9 cellular contexts compared by ENCODE assay signal in the genomic region with DNA sequence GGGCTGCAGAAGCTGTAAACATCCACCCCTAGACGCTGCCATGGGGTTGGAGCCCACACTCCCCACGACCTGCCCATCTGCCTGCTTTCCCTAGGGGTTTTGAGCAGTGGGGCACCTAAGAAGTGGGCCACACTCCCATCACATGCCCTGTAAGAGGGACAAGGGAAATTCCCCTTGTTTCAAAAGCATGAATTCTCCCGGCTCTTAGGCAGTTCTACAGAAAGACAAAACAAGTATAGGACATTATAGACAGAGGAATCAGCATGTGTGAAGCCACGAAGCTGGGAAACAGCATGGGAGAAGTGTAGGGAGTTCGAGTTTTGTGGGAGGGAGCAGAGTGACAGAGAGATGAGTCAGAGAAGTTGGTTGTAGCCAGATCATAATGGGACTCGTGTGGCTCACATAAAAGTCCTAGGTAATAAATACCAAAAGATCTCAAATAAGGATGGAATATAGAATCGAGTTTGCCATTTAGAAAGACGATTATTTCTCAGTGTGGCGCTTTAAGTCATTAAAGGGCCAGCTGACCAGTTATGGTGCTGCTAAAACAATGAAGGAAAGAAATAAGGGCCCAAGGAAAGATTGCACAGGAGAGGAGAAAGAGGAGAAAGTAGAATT. TPM values are rescaled to one million over a fixed set of nuclear protein-coding genes. Genes with fewer than 3 reads are reported as not detected.
DNase-seq lines count a peak whose midpoint lies in the region; ATAC-seq and TF ChIP-seq lines count a peak whose summit lies in the region.
"Had no signal": no experiment of that assay in that cellular context is flagged by ENCODE, and none has a peak within 500 bp of the region (broad histone marks: within the 10 kb centered on the region; RNA-seq: fewer than 3 reads in every experiment).

No MANE protein-coding gene starts in this region.

- H2AFZ ChIP-seq in IMR-90 (replicated peaks; ENCODE audit: low read length, poor library complexity) (peak overlapping the region; percentile 64), mesenchymal stem cell (ENCODE audit: low read depth, low read length) (no peak overlapping the region)

- no peak for TF ChIP-seq POLR2A in IMR-90 (IDR thresholded peaks at IDR 0.05; ENCODE audit: low read depth, low read length)

- POLR2A ChIA-PET in IMR-90 (lab: Charles Lee; ENCODE audit: unreplicated experiment): no interaction called here

- peak overlapping the region; percentile 40; the same call in 1 of the 2 replicates for H3K14ac ChIP-seq in IMR-90 (replicated peaks; ENCODE audit: low read depth, low read length)
- no peak overlapping the region for H3K14ac ChIP-seq in mesenchymal stem cell (ENCODE audit: low read length in 2 of 2)

- no peak overlapping the region for H3K4me3 Mint-ChIP-seq in brain

- peak overlapping the region; percentile 36; the same call in 1 of the 2 replicates for H3K18ac ChIP-seq in IMR-90 (ENCODE audit: low read depth, low read length)
- peak overlapping the region; percentile 72 to 94 for H3K18ac ChIP-seq in mesenchymal stem cell (ENCODE audit: low read depth in 1 of 2, low read length in 2 of 2)

- no peak overlapping the region for H3K23ac ChIP-seq in IMR-90 (ENCODE audit: low read depth, low read length)
- H3K23ac ChIP-seq in mesenchymal stem cell (ENCODE audit: low read length in 2 of 2): no peak overlapping the region

- H2BK5ac ChIP-seq in IMR-90 (ENCODE audit: low read depth, low read length, poor library complexity, severe bottlenecking): peak overlapping the region; percentile 72
- no peak overlapping the region for H2BK5ac ChIP-seq in mesenchymal stem cell (ENCODE audit: low read depth, low read length, poor library complexity, severe bottlenecking)

- in situ Hi-C loops in Caki2 (cut with HindIII; ENCODE audit: low pct_unique_long_range_greater_than_20kb, low sequenced_read_pairs) (no loop called here), IMR-90 (cut with MboI; ENCODE audit: low sequenced_read_pairs) (no loop called here)

- no peak overlapping the region for H2AK5ac ChIP-seq in IMR-90 (ENCODE audit: low read depth, low read length)
- no peak overlapping the region for H2AK5ac ChIP-seq in mesenchymal stem cell (ENCODE audit: low read length, severe bottlenecking)

- BruUV-seq in IMR-90 (replicated peaks; lab: Mats Ljungman, UMichigan): no TSS peak

- peak overlapping the region in 4 of 5 experiments; percentile 1 to 45 (median 12) for H3K27ac Mint-ChIP-seq in brain

- WGBS in IMR-90 (ENCODE audit: extremely low coverage in 2 of 2, insufficient read length in 1 of 2), 2 experiments: 31% methylated on average over 3 of the region's 9 CpGs; no CpG with 5 or more reads in 1 of the 2 experiments
- WGBS in mesenchymal stem cell: 13% methylated on average over 7 of the region's 9 CpGs

- H2BK20ac ChIP-seq in IMR-90 (ENCODE audit: low read depth, low read length): no peak overlapping the region; the same call in 1 of the 2 replicates

- H3K9me3 Mint-ChIP-seq in brain: peaks cover 0 to 4% (median 0%) of the 10 kb centered on the region in 5 experiments

- H2BK120ac ChIP-seq in IMR-90 (ENCODE audit: low read depth, low read length) (peak overlapping the region; percentile 72), mesenchymal stem cell (ENCODE audit: low read depth, low read length) (no peak overlapping the region)

- H3K4me1 ChIP-seq in IMR-90 (ENCODE audit: control insufficient read depth, insufficient read depth, low read length): peaks cover 9% of the 10 kb centered on the region; the same call in 1 of the 2 replicates
- H3K4me1 ChIP-seq in mesenchymal stem cell (ENCODE audit: control insufficient read depth, insufficient read depth, low read depth, low read length): peaks cover 7% of the 10 kb centered on the region

- peak overlapping the region; percentile 10 for H2AK9ac ChIP-seq in IMR-90 (replicated peaks; ENCODE audit: low read depth, low read length, poor library complexity)

- dilution Hi-C loops in IMR-90 (cut with HindIII; ENCODE audit: low sequenced_read_pairs, unreplicated experiment): no loop called here

- H2BK12ac ChIP-seq in mesenchymal stem cell (ENCODE audit: low read length in 2 of 2): peak overlapping the region in 1 of 2 experiments; percentile 63

- CTCF ChIA-PET in IMR-90 (lab: Yijun Ruan, JAX): no interaction called here

- peak; percentile 75 for DNase-seq in Caki2 (ENCODE audit: low read depth)
- DNase-seq in IMR-90: peak; percentile 85
- peak; percentile 86 for DNase-seq in mesenchymal stem cell
- no peak for DNase-seq in left lobe of liver (ENCODE audit: low spot score)
- DNase-seq: NCI-H1436 treated with DMSO at 0.1 percent for 48 hours had no signal

- no peaks in the 10 kb centered on the region for H4K20me1 ChIP-seq in IMR-90 (ENCODE audit: insufficient read depth, low read length)

- TF ChIP-seq CTCF in IMR-90 (conservative IDR thresholded peaks at IDR 0.05; ENCODE audit: low read depth, low read length) (no peak), brain (conservative IDR thresholded peaks at IDR 0.05) (no peak)

- H3K4ac ChIP-seq in IMR-90 (ENCODE audit: low read depth, low read length) (peak overlapping the region; percentile 55), mesenchymal stem cell (ENCODE audit: low read depth in 1 of 2, low read length in 2 of 2) (no peak overlapping the region)

- no peak overlapping the region; the same call in 1 of the 2 replicates for H4K91ac ChIP-seq in IMR-90 (ENCODE audit: insufficient read depth, low read depth, low read length)
- peak overlapping the region; percentile 52 for H4K91ac ChIP-seq in mesenchymal stem cell (ENCODE audit: low read length)

- no peak overlapping the region; the same call in 1 of the 2 replicates for H3K56ac ChIP-seq in IMR-90 (ENCODE audit: extremely low read depth, insufficient read depth, low read length)

- peaks cover 21% of the 10 kb centered on the region for H3K4me1 Mint-ChIP-seq in brain

- H3K27ac ChIP-seq in IMR-90 (ENCODE audit: insufficient read depth, low read length) (peak overlapping the region; percentile 62), mesenchymal stem cell (ENCODE audit: low read length, poor library complexity, severe bottlenecking) (peak overlapping the region; percentile 92)

- peak overlapping the region; percentile 36; the same call in 1 of the 2 replicates for H4K5ac ChIP-seq in IMR-90 (ENCODE audit: low read depth, low read length)

- H4K8ac ChIP-seq in IMR-90 (ENCODE audit: low read depth in 2 of 2, low read length in 2 of 2): peak overlapping the region in 1 of 2 experiments; percentile 28; a peak in 1 of 4 replicates
- H4K8ac ChIP-seq in mesenchymal stem cell (ENCODE audit: low read length): peak overlapping the region; percentile 23

- H3K36me3 ChIP-seq in IMR-90 (ENCODE audit: control insufficient read depth, insufficient read depth, low read length) (no peaks in the 10 kb centered on the region), mesenchymal stem cell (ENCODE audit: control insufficient read depth in 1 of 2, insufficient read depth in 2 of 2, low read depth in 1 of 2, low read length in 2 of 2) (no peaks in the 10 kb centered on the region)

- H3K36me3 Mint-ChIP-seq in brain: peaks cover 32% of the 10 kb centered on the region

- intact Hi-C loops in IMR-90 (cut with micrococcal nuclease): no loop called here

- ATAC-seq in IMR-90 (ENCODE audit: low read depth): peak; percentile 92
- no peak for ATAC-seq in HG03095 (IDR thresholded peaks at IDR 0.05; ENCODE audit: unreplicated experiment)
- no peak for ATAC-seq in left lobe of liver
- no peak for ATAC-seq in HG02885 (IDR thresholded peaks at IDR 0.05; ENCODE audit: poor library complexity, unreplicated experiment)
- ATAC-seq in GM18520 (IDR thresholded peaks at IDR 0.05; ENCODE audit: unreplicated experiment): no peak

- no peak for TF ChIP-seq RAD21 in IMR-90 (IDR thresholded peaks at IDR 0.05; ENCODE audit: low read length)

- H3K4me2 ChIP-seq in IMR-90 (ENCODE audit: low read depth, low read length): peak overlapping the region; percentile 62
- no peak overlapping the region for H3K4me2 ChIP-seq in mesenchymal stem cell (ENCODE audit: low read length, poor library complexity, severe bottlenecking)

- H3K27me3 ChIP-seq in IMR-90 (ENCODE audit: control insufficient read depth, insufficient read depth, low read length) (no peaks in the 10 kb centered on the region), mesenchymal stem cell (ENCODE audit: control insufficient read depth in 1 of 2, insufficient read depth in 1 of 2, low read length in 2 of 2) (no peaks in the 10 kb centered on the region)

- no peak overlapping the region for H3K4me3 ChIP-seq in IMR-90 (ENCODE audit: insufficient read depth, low read depth, low read length)
- H3K4me3 ChIP-seq in mesenchymal stem cell (ENCODE audit: insufficient read depth in 1 of 2, low read depth in 1 of 2, low read length in 2 of 2): no peak overlapping the region

- no peaks in the 10 kb centered on the region for H3K27me3 Mint-ChIP-seq in brain

- no peaks in the 10 kb centered on the region for H3K9me3 ChIP-seq in IMR-90 (ENCODE audit: control insufficient read depth, insufficient read depth, low read length)
- H3K9me3 ChIP-seq in mesenchymal stem cell (ENCODE audit: control insufficient read depth, low read length): no peaks in the 10 kb centered on the region

- no peaks in the 10 kb centered on the region for H3K9me1 ChIP-seq in IMR-90 (ENCODE audit: insufficient read depth, low read length)

- H3K9ac ChIP-seq in IMR-90 (ENCODE audit: low read depth, low read length): no peak overlapping the region
- H3K9ac ChIP-seq in mesenchymal stem cell (ENCODE audit: low read length): peak overlapping the region; percentile 54

- H3K79me1 ChIP-seq in IMR-90 (ENCODE audit: low read depth in 1 of 2, low read length in 2 of 2): 0 out of 4 replicates have a peak, but pooled peaks cover 0 to 3% of the 10 kb centered on the region in 2 experiments
- peaks cover 2% of the 10 kb centered on the region for H3K79me1 ChIP-seq in mesenchymal stem cell (replicated peaks; ENCODE audit: low read length, poor library complexity, severe bottlenecking)

- H2BK15ac ChIP-seq in IMR-90 (ENCODE audit: low read depth, low read length) (no peak overlapping the region), mesenchymal stem cell (ENCODE audit: low read depth, poor library complexity, severe bottlenecking) (no peak overlapping the region)

RNA-seq across cellular contexts. Expression of a gene that starts 23.9 kb away (rescaled TPM):
- 21.3 and 24.8 TPM in 2 replicates for total RNA-seq in Caki2 (2014; rRNA removed; shearing (Covaris generic); ENCODE audit: low replicate concordance)
- total RNA-seq in IMR-90 (2012; rRNA removed): 9.0 and 11.4 TPM in 2 replicates
- polyA plus RNA-seq in IMR-90 (2012; rRNA removed): 14.2 and 15.2 TPM in 2 replicates
- 3.4 and 3.9 TPM in 2 replicates for polyA plus RNA-seq in IMR-90 (2012; cell fraction: cytosol; rRNA removed)
- polyA plus RNA-seq in IMR-90 (2012; cell fraction: nucleus; rRNA removed; ENCODE audit: low replicate concordance): 1.4 and 4.0 TPM in 2 replicates
- 79.1 TPM for polyA plus RNA-seq in brain (ENCODE audit: insufficient read depth, low read depth, low replicate concordance)
- 48.2 TPM for polyA plus RNA-seq in mesenchymal stem cell (2013, experiment 1 of 2)
- polyA plus RNA-seq in mesenchymal stem cell (2013, experiment 2 of 2): 54.2 TPM
- 11.2 TPM for total RNA-seq in left lobe of liver

RNA-seq across cellular contexts. Expression of a gene that starts 24.0 kb away (rescaled TPM):
- not detected in 2 replicates for total RNA-seq in Caki2 (2014; rRNA removed; shearing (Covaris generic); ENCODE audit: low replicate concordance)
- total RNA-seq in IMR-90 (2012; rRNA removed) (not detected in 2 replicates), left lobe of liver (not detected)
- polyA plus RNA-seq in IMR-90 (2012; rRNA removed) (not detected in 2 replicates), brain (ENCODE audit: insufficient read depth, low read depth, low replicate concordance) (not detected)
- polyA plus RNA-seq in IMR-90 (2012; cell fraction: cytosol; rRNA removed): not detected in 2 replicates
- polyA plus RNA-seq in IMR-90 (2012; cell fraction: nucleus; rRNA removed; ENCODE audit: low replicate concordance): not detected in 2 replicates
- not detected for polyA plus RNA-seq in mesenchymal stem cell (2013, experiment 1 of 2)
- not detected for polyA plus RNA-seq in mesenchymal stem cell (2013, experiment 2 of 2)
